12 cellular contexts compared by ENCODE assay signal in the genomic region with DNA sequence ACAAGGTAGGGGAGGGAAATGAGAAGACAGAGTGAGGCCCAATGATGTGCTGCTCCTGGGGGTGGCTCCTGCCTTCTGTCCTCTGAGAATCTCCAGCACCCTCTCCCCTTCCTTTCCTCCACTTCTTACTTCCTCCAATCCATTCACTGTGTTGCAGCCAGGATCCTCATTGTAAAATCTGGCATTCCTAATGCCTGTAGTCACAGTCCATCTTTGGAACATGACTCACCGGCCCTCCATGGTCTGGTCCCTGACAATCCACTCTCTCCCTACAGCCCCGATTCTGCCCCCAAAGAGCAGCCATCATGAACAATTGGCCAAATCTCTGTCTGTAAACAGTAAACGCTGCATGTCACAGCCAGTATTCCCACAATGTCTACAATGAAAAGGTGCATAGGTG.
A peak's percentile ranks its signal among the peaks of the same experiment; 100 is the strongest.
DNase-seq lines count a peak whose midpoint lies in the region; ATAC-seq and TF ChIP-seq lines count a peak whose summit lies in the region.
"Had no signal": no experiment of that assay in that cellular context is flagged by ENCODE, and none has a peak within 500 bp of the region (broad histone marks: within the 10 kb centered on the region; RNA-seq: fewer than 3 reads in every experiment).

No MANE protein-coding gene starts in this region.

- no peaks in the 10 kb centered on the region for H3K9me3 ChIP-seq in PC-9 (ENCODE audit: insufficient read depth, low read depth)
- H3K9me3 ChIP-seq: left ventricle myocardium inferior had no signal

- H3K4me1 Mint-ChIP-seq in osteocyte (ENCODE audit: unreplicated experiment), result peaks cover 11% of the 10 kb centered on the region
- H3K4me1 Mint-ChIP-seq in activated CD4-positive, alpha-beta T cell treated with anti-CD3 and anti-CD28 coated beads for 36 hours, result no peaks in the 10 kb centered on the region
- H3K4me1 Mint-ChIP-seq in activated CD8-positive, alpha-beta T cell treated with anti-CD3 and anti-CD28 coated beads for 36 hours (ENCODE audit: low read depth), result no peaks in the 10 kb centered on the region
- H3K4me1 Mint-ChIP-seq: stimulated activated memory B cell treated with anti-CD40 and anti-IgM and Interleukin-4, amounts not matched to agents 10 μg/mL and 1 μg/mL and 100 μg/mL, for 72 hours had no signal

- no peak overlapping the region for H2AFZ ChIP-seq in PC-9

- H3K27me3 Mint-ChIP-seq in osteocyte (ENCODE audit: unreplicated experiment), result no peaks in the 10 kb centered on the region
- no peaks in the 10 kb centered on the region for H3K27me3 Mint-ChIP-seq in activated CD4-positive, alpha-beta T cell treated with anti-CD3 and anti-CD28 coated beads for 36 hours
- H3K27me3 Mint-ChIP-seq in activated CD8-positive, alpha-beta T cell treated with anti-CD3 and anti-CD28 coated beads for 36 hours, result peaks cover 1% of the 10 kb centered on the region
- H3K27me3 Mint-ChIP-seq: stimulated activated memory B cell treated with anti-CD40 and anti-IgM and Interleukin-4, amounts not matched to agents 10 μg/mL and 1 μg/mL and 100 μg/mL, for 72 hours had no signal

- no peaks in the 10 kb centered on the region for H4K20me1 ChIP-seq in PC-9 (ENCODE audit: insufficient read depth)

- no peak overlapping the region for H3K4me3 Mint-ChIP-seq in osteocyte (ENCODE audit: unreplicated experiment)
- H3K4me3 Mint-ChIP-seq in activated CD4-positive, alpha-beta T cell treated with anti-CD3 and anti-CD28 coated beads for 36 hours, result no peak overlapping the region
- no peak overlapping the region for H3K4me3 Mint-ChIP-seq in activated CD8-positive, alpha-beta T cell treated with anti-CD3 and anti-CD28 coated beads for 36 hours
- H3K4me3 Mint-ChIP-seq: stimulated activated memory B cell treated with anti-CD40 and anti-IgM and Interleukin-4, amounts not matched to agents 10 μg/mL and 1 μg/mL and 100 μg/mL, for 72 hours had no signal

- no peak overlapping the region for H3K27ac ChIP-seq in PC-9
- H3K27ac ChIP-seq: left ventricle myocardium inferior had no signal

- intact Hi-C loops in PC-9 (cut with micrococcal nuclease; ENCODE audit: unreplicated experiment) (no loop called here), posterior vena cava (cut with DNase I) (no loop called here)
- intact Hi-C loops in activated CD4-positive, alpha-beta T cell treated with anti-CD3 and anti-CD28 coated beads for 36 hours (cut with DNase I, micrococcal nuclease), result no loop called here
- intact Hi-C loops in activated CD8-positive, alpha-beta T cell treated with anti-CD3 and anti-CD28 coated beads for 36 hours (cut with micrococcal nuclease), result no loop called here

- H3F3A ChIP-seq in PC-9 (ENCODE audit: insufficient read depth, low read depth), result no peaks in the 10 kb centered on the region

- no peaks in the 10 kb centered on the region for H3K9me3 Mint-ChIP-seq in osteocyte (ENCODE audit: unreplicated experiment)
- H3K9me3 Mint-ChIP-seq in activated CD4-positive, alpha-beta T cell treated with anti-CD3 and anti-CD28 coated beads for 36 hours (ENCODE audit: low read depth), result no peaks in the 10 kb centered on the region
- no peaks in the 10 kb centered on the region for H3K9me3 Mint-ChIP-seq in activated CD8-positive, alpha-beta T cell treated with anti-CD3 and anti-CD28 coated beads for 36 hours
- H3K9me3 Mint-ChIP-seq: stimulated activated memory B cell treated with anti-CD40 and anti-IgM and Interleukin-4, amounts not matched to agents 10 μg/mL and 1 μg/mL and 100 μg/mL, for 72 hours had no signal

- H3K79me2 ChIP-seq in PC-9 (ENCODE audit: low read depth), result no peaks in the 10 kb centered on the region

- DNase-seq in ELF-1 (ENCODE audit: low read depth, low spot score) (peak; percentile 86), PC-9 (peak; percentile 28 to 46), epithelial cell of proximal tubule (ENCODE audit: low read depth) (peak; percentile 41), osteocyte (ENCODE audit: extremely low spot score, unreplicated experiment) (no peak), posterior vena cava (ENCODE audit: low spot score) (no peak), nucleus accumbens (lab: John Stamatoyannopoulos, UW) (no peak)
- no peak for DNase-seq in activated CD4-positive, alpha-beta T cell treated with anti-CD3 and anti-CD28 coated beads for 36 hours
- no peak for DNase-seq in activated CD8-positive, alpha-beta T cell treated with anti-CD3 and anti-CD28 coated beads for 36 hours
- DNase-seq: DMS79 treated with DMSO at 0.1 percent for 48 hours, left ventricle myocardium inferior, NCI-H524 had no signal

- no peaks in the 10 kb centered on the region for H3K9me2 ChIP-seq in PC-9 (ENCODE audit: insufficient read depth)

- H3K4me2 ChIP-seq in PC-9, result no peak overlapping the region

- H3K4me1 ChIP-seq in PC-9 (replicated peaks; ENCODE audit: insufficient read depth), result no peaks in the 10 kb centered on the region
- H3K4me1 ChIP-seq: left ventricle myocardium inferior had no signal

- POLR2A ChIA-PET in PC-9 (lab: Charles Lee; ENCODE audit: unreplicated experiment), result no interaction called here
- POLR2A ChIA-PET in activated CD4-positive, alpha-beta T cell treated with anti-CD3 and anti-CD28 coated beads for 36 hours (lab: Charles Lee), result no interaction called here
- POLR2A ChIA-PET in activated CD8-positive, alpha-beta T cell treated with anti-CD3 and anti-CD28 coated beads for 36 hours (lab: Charles Lee), result no interaction called here

- no peak for ATAC-seq in activated CD4-positive, alpha-beta T cell treated with anti-CD3 and anti-CD28 coated beads for 36 hours
- ATAC-seq in activated CD8-positive, alpha-beta T cell treated with anti-CD3 and anti-CD28 coated beads for 36 hours, result no peak
- ATAC-seq: stimulated activated memory B cell treated with anti-CD40 and anti-IgM and Interleukin-4, amounts not matched to agents 10 μg/mL and 1 μg/mL and 100 μg/mL, for 72 hours had no signal

- BruUV-seq in PC-9 (replicated peaks; lab: Mats Ljungman, UMichigan), result no TSS peak

- TF ChIP-seq CTCF in PC-9 (conservative IDR thresholded peaks at IDR 0.05), result no peak
- TF ChIP-seq CTCF in epithelial cell of proximal tubule (conservative IDR thresholded peaks at IDR 0.05; ENCODE audit: low read depth, low read length), result no peak
- no peak for TF ChIP-seq CTCF in osteocyte (IDR thresholded peaks at IDR 0.05)
- TF ChIP-seq CTCF in activated CD8-positive, alpha-beta T cell treated with anti-CD3 and anti-CD28 coated beads for 36 hours (IDR thresholded peaks at IDR 0.05), result no peak

- H3K27ac Mint-ChIP-seq in osteocyte (ENCODE audit: unreplicated experiment), result peak overlapping the region; percentile 19
- H3K27ac Mint-ChIP-seq in activated CD4-positive, alpha-beta T cell treated with anti-CD3 and anti-CD28 coated beads for 36 hours, result no peak overlapping the region
- no peak overlapping the region for H3K27ac Mint-ChIP-seq in activated CD8-positive, alpha-beta T cell treated with anti-CD3 and anti-CD28 coated beads for 36 hours
- H3K27ac Mint-ChIP-seq: stimulated activated memory B cell treated with anti-CD40 and anti-IgM and Interleukin-4, amounts not matched to agents 10 μg/mL and 1 μg/mL and 100 μg/mL, for 72 hours had no signal

- H3K4me3 ChIP-seq in PC-9, result no peak overlapping the region
- H3K4me3 ChIP-seq in epithelial cell of proximal tubule (ENCODE audit: low read depth, low read length), result no peak overlapping the region
- H3K4me3 ChIP-seq: left ventricle myocardium inferior had no signal

- H3K36me3 Mint-ChIP-seq in osteocyte (ENCODE audit: unreplicated experiment), result no peaks in the 10 kb centered on the region
- H3K36me3 Mint-ChIP-seq in activated CD4-positive, alpha-beta T cell treated with anti-CD3 and anti-CD28 coated beads for 36 hours (ENCODE audit: low read depth), result no peaks in the 10 kb centered on the region
- H3K36me3 Mint-ChIP-seq in activated CD8-positive, alpha-beta T cell treated with anti-CD3 and anti-CD28 coated beads for 36 hours (ENCODE audit: low read depth), result no peaks in the 10 kb centered on the region

- CTCF ChIA-PET in PC-9 (lab: Charles Lee), result no interaction called here
- CTCF ChIA-PET in activated CD4-positive, alpha-beta T cell treated with anti-CD3 and anti-CD28 coated beads for 36 hours (lab: Charles Lee), result no interaction called here
- CTCF ChIA-PET in activated CD8-positive, alpha-beta T cell treated with anti-CD3 and anti-CD28 coated beads for 36 hours (lab: Charles Lee), result no interaction called here

- H3K27me3 ChIP-seq in PC-9 (ENCODE audit: insufficient read depth, low read depth), result no peaks in the 10 kb centered on the region

- H3K36me3 ChIP-seq in PC-9 (ENCODE audit: low read depth), result no peaks in the 10 kb centered on the region
- H3K36me3 ChIP-seq: left ventricle myocardium inferior had no signal

Comparison
In these comparisons a context has a peak if more than half of its experiments do, and no peak if none do; other contexts are left out.
1. DNase-seq: peak in ELF-1 (single experiment), PC-9 (2 of 2) and epithelial cell of proximal tubule (single experiment); none in osteocyte (single experiment), posterior vena cava (single experiment), nucleus accumbens (0 of 56), activated CD4-positive, alpha-beta T cell treated with anti-CD3 and anti-CD28 coated beads for 36 hours (single experiment) and activated CD8-positive, alpha-beta T cell treated with anti-CD3 and anti-CD28 coated beads for 36 hours (single experiment).